In genomic region chr7:18361756-18362155, GRCh38 we compare ENCODE assay signal across 12 cellular contexts.
A peak's percentile ranks its signal among the peaks of the same experiment; 100 is the strongest.
DNase-seq lines count a peak whose midpoint lies in the region; ATAC-seq and TF ChIP-seq lines count a peak whose summit lies in the region.
"Had no signal": no experiment of that assay in that cellular context is flagged by ENCODE, and none has a peak within 500 bp of the region (broad histone marks: within the 10 kb centered on the region; RNA-seq: fewer than 3 reads in every experiment).

No MANE protein-coding gene starts in this region.

- no peaks in the 10 kb centered on the region for H3K9me2 ChIP-seq in GM23248 (ENCODE audit: insufficient read depth)

- no peaks in the 10 kb centered on the region for H3K27me3 Mint-ChIP-seq in Calu3 (ENCODE audit: unreplicated experiment)
- H3K27me3 Mint-ChIP-seq: IgD-negative memory B cell had no signal

- no peaks in the 10 kb centered on the region for H3K36me3 Mint-ChIP-seq in Calu3 (ENCODE audit: insufficient read depth, unreplicated experiment)
- H3K36me3 Mint-ChIP-seq: IgD-negative memory B cell had no signal

- no peaks in the 10 kb centered on the region for H3F3A ChIP-seq in GM23248 (ENCODE audit: insufficient read depth)

- TF ChIP-seq CTCF in colonic mucosa (IDR thresholded peaks at IDR 0.05): no peak
- no peak for TF ChIP-seq CTCF in lower lobe of right lung (IDR thresholded peaks at IDR 0.05)
- no peak for TF ChIP-seq CTCF in Calu3 (IDR thresholded peaks at IDR 0.05; ENCODE audit: unreplicated experiment)

- ATAC-seq in GM21367 (IDR thresholded peaks at IDR 0.05; ENCODE audit: unreplicated experiment) (no peak), lower lobe of right lung (no peak)

- H3K27me3 ChIP-seq in GM23248 (replicated peaks; ENCODE audit: insufficient read depth) (no peaks in the 10 kb centered on the region), colonic mucosa (no peaks in the 10 kb centered on the region), lower lobe of right lung (ENCODE audit: low read depth) (no peaks in the 10 kb centered on the region)

- H3K4me3 ChIP-seq in GM23248: no peak overlapping the region
- no peak overlapping the region for H3K4me3 ChIP-seq in colonic mucosa
- H3K4me3 ChIP-seq in lower lobe of right lung: no peak overlapping the region

- no peak overlapping the region for H3K4me2 ChIP-seq in GM23248 (ENCODE audit: unreplicated experiment)

- peak; percentile 10 for DNase-seq in GM23248
- peak; percentile 67 for DNase-seq in NCI-H2227 treated with DMSO at 0.1 percent for 48 hours (lab: John Stamatoyannopoulos, UW)
- peak; percentile 38 for DNase-seq in colonic mucosa
- peak; percentile 17 for DNase-seq in myocyte (ENCODE audit: low read depth)
- no peak for DNase-seq in lower lobe of right lung
- DNase-seq in Calu3: no peak
- no peak for DNase-seq in GM19240 (ENCODE audit: insufficient read length, low spot score)
- DNase-seq: NCI-H524 treated with DMSO at 0.1 percent for 48 hours; stimulated activated CD4-positive, alpha-beta T cell treated with anti-CD3 and anti-CD28 coated beads, Interleukin-4, amount 100 ng/mL, for 4 hours had no signal

- in situ Hi-C loops in GM23248 (cut with MboI): loop anchor here (25.0 kb wide), 3 partner anchors 751 to 1301 kb away; partner anchors contain the start of gene TWIST1

- no TSS peak for BruUV-seq in Calu3 (replicated peaks; lab: Mats Ljungman, UMichigan)

- no peaks in the 10 kb centered on the region for H3K9me3 ChIP-seq in GM23248 (ENCODE audit: low read depth)
- no peaks in the 10 kb centered on the region for H3K9me3 ChIP-seq in colonic mucosa
- no peaks in the 10 kb centered on the region for H3K9me3 ChIP-seq in lower lobe of right lung

- H3K9ac ChIP-seq in GM23248: no peak overlapping the region
- no peak overlapping the region for H3K9ac ChIP-seq in colonic mucosa (ENCODE audit: low read depth in 2 of 2, low read length in 2 of 2)
- H3K9ac ChIP-seq: parathyroid adenoma had no signal

- H3K27ac ChIP-seq in GM23248: no peak overlapping the region
- H3K27ac ChIP-seq in colonic mucosa: no peak overlapping the region
- H3K27ac ChIP-seq in lower lobe of right lung: no peak overlapping the region
- H3K27ac ChIP-seq: parathyroid adenoma had no signal

- H3K4me1 ChIP-seq in GM23248 (ENCODE audit: insufficient read depth) (no peaks in the 10 kb centered on the region), colonic mucosa (no peaks in the 10 kb centered on the region), lower lobe of right lung (no peaks in the 10 kb centered on the region)
- H3K4me1 ChIP-seq: parathyroid adenoma had no signal

- H3K36me3 ChIP-seq in GM23248 (ENCODE audit: low read depth): no peaks in the 10 kb centered on the region
- H3K36me3 ChIP-seq in colonic mucosa: no peaks in the 10 kb centered on the region
- no peaks in the 10 kb centered on the region for H3K36me3 ChIP-seq in lower lobe of right lung

- no peaks in the 10 kb centered on the region for H3K9me3 Mint-ChIP-seq in Calu3 (ENCODE audit: low read depth, unreplicated experiment)
- H3K9me3 Mint-ChIP-seq: IgD-negative memory B cell had no signal

- no peak overlapping the region for H2AFZ ChIP-seq in GM23248
- H2AFZ ChIP-seq: parathyroid adenoma had no signal

- H4K20me1 ChIP-seq in GM23248 (ENCODE audit: insufficient read depth): no peaks in the 10 kb centered on the region

- H3K4me1 Mint-ChIP-seq in Calu3 (ENCODE audit: low read depth, unreplicated experiment): peaks cover 20% of the 10 kb centered on the region

- intact Hi-C loops in colonic mucosa (cut with DNase I) (no loop called here), lower lobe of right lung (cut with DNase I) (no loop called here), Calu3 (cut with micrococcal nuclease; ENCODE audit: unreplicated experiment) (loop anchor here (5.0 kb wide), 1 partner anchor 456 kb away; no protein-coding TSS in a partner anchor)

- no peak overlapping the region for H3K27ac Mint-ChIP-seq in Calu3 (ENCODE audit: unreplicated experiment)
- H3K27ac Mint-ChIP-seq: IgD-negative memory B cell had no signal

- 62 to 67% methylated on average over 4 of the region's 4 CpGs for WGBS in GM23248 (ENCODE audit: low coverage in 1 of 2, low lambda C conversion rate in 2 of 2, missing lambda C conversion rate in 2 of 2), 2 experiments

- no peaks in the 10 kb centered on the region for H3K79me2 ChIP-seq in GM23248 (ENCODE audit: insufficient read depth)
- H3K79me2 ChIP-seq: parathyroid adenoma had no signal

- no peak overlapping the region for H3K4me3 Mint-ChIP-seq in Calu3 (ENCODE audit: low read depth, unreplicated experiment)
- H3K4me3 Mint-ChIP-seq: IgD-negative memory B cell had no signal

- CTCF ChIA-PET in Calu3 (lab: Charles Lee): interaction anchor here (1.7 kb wide), 1 partner anchor 11 kb away, joined by 3 read pairs; no protein-coding TSS in a partner anchor

Comparison
In these comparisons a context has a peak if more than half of its experiments do, and no peak if none do; other contexts are left out.
1. DNase-seq: peak in GM23248 (single experiment), NCI-H2227 treated with DMSO at 0.1 percent for 48 hours (single experiment), colonic mucosa (single experiment) and myocyte (single experiment); none in lower lobe of right lung (single experiment), Calu3 (single experiment) and GM19240 (single experiment).